1 cellular context compared by ENCODE assay signal in genomic region chr6:44257007-44257752, GRCh38.
A peak's percentile ranks its signal among the peaks of the same experiment; 100 is the strongest.
TF ChIP-seq lines count a peak whose summit lies in the region.

Gene SLC35B2, minus strand, starts transcription at chr6:44257528. Its CDS starts 118 bp downstream, at chr6:44257410.

TF ChIP-seq in IMR-90, 13 proteins besides CTCF, POLR2A, EP300 and RAD21 (continued from another document):
- TF ChIP-seq USF2 (IDR thresholded peaks at IDR 0.05; ENCODE audit: low read depth, low read length): peak; percentile 99
- peak; percentile 90 for TF ChIP-seq BHLHE40 (IDR thresholded peaks at IDR 0.05; ENCODE audit: low read depth, low read length)
- TF ChIP-seq MXI1 (IDR thresholded peaks at IDR 0.05; ENCODE audit: borderline replicate concordance, low read depth, low read length): peak; percentile 74
- no peak for TF ChIP-seq ELK1 (IDR thresholded peaks at IDR 0.05; ENCODE audit: borderline replicate concordance, low read depth, low read length)
- peak; percentile 88 for TF ChIP-seq MAZ (IDR thresholded peaks at IDR 0.05; ENCODE audit: borderline replicate concordance, low read depth, low read length)
- peak; percentile 12; the same call in 1 of the 2 replicates for TF ChIP-seq SMC3 (IDR thresholded peaks at IDR 0.05; ENCODE audit: low read depth, low read length)
- peak; percentile 83; the same call in 1 of the 2 replicates for TF ChIP-seq FOS (IDR thresholded peaks at IDR 0.05; ENCODE audit: low read depth, low read length)
